ENCODE assay signal across 8 cellular contexts in genomic region chr19:44111910-44112463, GRCh38. TPM values are rescaled to one million over a fixed set of nuclear protein-coding genes. Genes with fewer than 3 reads are reported as not detected.
DNase-seq lines count a peak whose midpoint lies in the region; ATAC-seq, FAIRE-seq and TF ChIP-seq lines count a peak whose summit lies in the region.

No MANE protein-coding gene starts in this region.

- H3K27me3 Mint-ChIP-seq in activated CD4-positive, alpha-beta memory T cell treated with anti-CD3 and anti-CD28 coated beads, Interleukin-2, amount 10 ng/mL, durations not matched to agents 7 days and 5 days, result no peaks in the 10 kb centered on the region

- H3K4me3 Mint-ChIP-seq in activated CD4-positive, alpha-beta memory T cell treated with anti-CD3 and anti-CD28 coated beads, Interleukin-2, amount 10 ng/mL, durations not matched to agents 7 days and 5 days, result peak overlapping the region; percentile 12

- H3K4me1 Mint-ChIP-seq in activated CD4-positive, alpha-beta memory T cell treated with anti-CD3 and anti-CD28 coated beads, Interleukin-2, amount 10 ng/mL, durations not matched to agents 7 days and 5 days, result peaks cover 25% of the 10 kb centered on the region

- H3K36me3 Mint-ChIP-seq in activated CD4-positive, alpha-beta memory T cell treated with anti-CD3 and anti-CD28 coated beads, Interleukin-2, amount 10 ng/mL, durations not matched to agents 7 days and 5 days (ENCODE audit: low read depth), result peaks cover 42% of the 10 kb centered on the region

- H3K9me3 Mint-ChIP-seq in activated CD4-positive, alpha-beta memory T cell treated with anti-CD3 and anti-CD28 coated beads, Interleukin-2, amount 10 ng/mL, durations not matched to agents 7 days and 5 days, result peaks cover 45% of the 10 kb centered on the region

- FAIRE-seq in HTR-8/SVneo (lab: Jason Lieb, UNC), result no peak

- no peaks in the 10 kb centered on the region for H3K27me3 ChIP-seq in right atrium auricular region

- H3K4me3 ChIP-seq in right atrium auricular region (peak overlapping the region; percentile 69 to 84), skeletal muscle cell (ENCODE audit: low read depth, low read length) (peak overlapping the region; percentile 78)

- no peak for ATAC-seq in GM21423 (IDR thresholded peaks at IDR 0.05; ENCODE audit: unreplicated experiment)

- H3K4me1 ChIP-seq in right atrium auricular region, result peaks cover 0 to 18% of the 10 kb centered on the region in 2 donors

- no peak overlapping the region for H3K27ac Mint-ChIP-seq in activated CD4-positive, alpha-beta memory T cell treated with anti-CD3 and anti-CD28 coated beads, Interleukin-2, amount 10 ng/mL, durations not matched to agents 7 days and 5 days

- no peak overlapping the region for H3K27ac ChIP-seq in right atrium auricular region

- H3K36me3 ChIP-seq in right atrium auricular region, result peaks cover 23% of the 10 kb centered on the region

- intact Hi-C loops in posterior cingulate gyrus (cut with DNase I), result loop anchor here (2.0 to 5.0 kb wide), 2 partner anchors 95 to 193 kb away; partner anchors contain the start of gene ZNF235

- TF ChIP-seq CTCF in right atrium auricular region (IDR thresholded peaks at IDR 0.05), result no peak

- DNase-seq in CD1c-positive myeloid dendritic cell (ENCODE audit: extremely low spot score) (peak; percentile 47), HTR-8/SVneo (ENCODE audit: insufficient read length, low spot score) (peak; percentile 12), right atrium auricular region (ENCODE audit: low spot score) (no peak), skeletal muscle cell (ENCODE audit: low read depth) (peak; percentile 58), posterior cingulate gyrus (no peak)
- no peak for DNase-seq in activated CD4-positive, alpha-beta memory T cell treated with anti-CD3 and anti-CD28 coated beads, Interleukin-2, amount 10 ng/mL, durations not matched to agents 7 days and 5 days
- DNase-seq in effector CD8-positive, alpha-beta T cell (lab: John Stamatoyannopoulos, UW), result no peak

- peaks cover 14 to 33% of the 10 kb centered on the region in 2 donors for H3K9me3 ChIP-seq in right atrium auricular region

- POLR2A ChIA-PET in activated CD4-positive, alpha-beta memory T cell treated with anti-CD3 and anti-CD28 coated beads, Interleukin-2, amount 10 ng/mL, durations not matched to agents 7 days and 5 days (lab: Charles Lee), result interaction anchor here (1.1 to 3.8 kb wide), 2 partner anchors 17 to 95 kb away, joined by 3 to 15 read pairs; partner anchors contain the start of gene ZNF224

- CTCF ChIA-PET in activated CD4-positive, alpha-beta memory T cell treated with anti-CD3 and anti-CD28 coated beads, Interleukin-2, amount 10 ng/mL, durations not matched to agents 7 days and 5 days (lab: Charles Lee), result no interaction called here

RNA-seq across cellular contexts. Expression of gene ZNF225, which starts 1.2 kb away (rescaled TPM):
- 1 to 10 TPM; 4.5 to 4.7 TPM for total RNA-seq in activated CD4-positive, alpha-beta memory T cell treated with anti-CD3 and anti-CD28 coated beads, Interleukin-2, amount 10 ng/mL, durations not matched to agents 7 days and 5 days
- total RNA-seq in right atrium auricular region, result 1 to 10 TPM; 2.2 to 2.8 TPM

RNA-seq across cellular contexts. Expression of gene ZNF224, which starts 17.8 kb away (rescaled TPM):
- total RNA-seq in activated CD4-positive, alpha-beta memory T cell treated with anti-CD3 and anti-CD28 coated beads, Interleukin-2, amount 10 ng/mL, durations not matched to agents 7 days and 5 days, result 10 to 100 TPM; 35.4 to 37.8 TPM
- total RNA-seq in right atrium auricular region, result 10 to 100 TPM in 1 of 2 donors, 1 to 10 TPM in 1; 7.8 to 19.0 TPM

RNA-seq across cellular contexts. Expression of gene ZNF234, which starts 29.4 kb away (rescaled TPM):
- 10 to 100 TPM; 10.3 to 12.6 TPM for total RNA-seq in activated CD4-positive, alpha-beta memory T cell treated with anti-CD3 and anti-CD28 coated beads, Interleukin-2, amount 10 ng/mL, durations not matched to agents 7 days and 5 days
- 1 to 10 TPM; 6.0 TPM for total RNA-seq in right atrium auricular region

RNA-seq across cellular contexts. Expression of gene ZNF284, which starts 40.0 kb away (rescaled TPM):
- total RNA-seq in activated CD4-positive, alpha-beta memory T cell treated with anti-CD3 and anti-CD28 coated beads, Interleukin-2, amount 10 ng/mL, durations not matched to agents 7 days and 5 days, result 1 to 10 TPM; 1.6 to 1.8 TPM
- 1 to 10 TPM; 1.2 to 1.6 TPM for total RNA-seq in right atrium auricular region

RNA-seq across cellular contexts. Expression of gene ZNF226, which starts 52.9 kb away (rescaled TPM):
- total RNA-seq in activated CD4-positive, alpha-beta memory T cell treated with anti-CD3 and anti-CD28 coated beads, Interleukin-2, amount 10 ng/mL, durations not matched to agents 7 days and 5 days, result 10 to 100 TPM; 17.4 to 18.0 TPM
- total RNA-seq in right atrium auricular region, result 10 to 100 TPM; 11.5 to 17.1 TPM

Comparison
In these comparisons a context has a peak if more than half of its experiments do, and no peak if none do; other contexts are left out.
1. DNase-seq: peak in CD1c-positive myeloid dendritic cell (single experiment), HTR-8/SVneo (single experiment) and skeletal muscle cell (single experiment); none in activated CD4-positive, alpha-beta memory T cell treated with anti-CD3 and anti-CD28 coated beads, Interleukin-2, amount 10 ng/mL, durations not matched to agents 7 days and 5 days (single experiment), right atrium auricular region (single experiment), effector CD8-positive, alpha-beta T cell (single experiment) and posterior cingulate gyrus (0 of 10).